ENCODE assay signal across 22 cellular contexts in genomic region chr10:118287076-118287806, GRCh38.
"Had no signal": no experiment of that assay in that cellular context is flagged by ENCODE, and none has a peak within 500 bp of the region (broad histone marks: within the 10 kb centered on the region; RNA-seq: fewer than 3 reads in every experiment).

No MANE protein-coding gene starts in this region.

- H3K27ac Mint-ChIP-seq: mesothelial cell of epicardium; naive B cell; naive thymus-derived CD8-positive, alpha-beta T cell had no signal

- H3K4me3 Mint-ChIP-seq: mesothelial cell of epicardium; naive B cell; naive thymus-derived CD8-positive, alpha-beta T cell had no signal

- H3K4me1 Mint-ChIP-seq: mesothelial cell of epicardium; naive B cell; naive thymus-derived CD8-positive, alpha-beta T cell had no signal

- H3K9me3 ChIP-seq: esophagus squamous epithelium, gastrocnemius medialis, left lung, lower lobe of right lung, mucosa of descending colon had no signal

- ATAC-seq: gastrocnemius medialis; heart right ventricle; left cardiac atrium; left lung; left ventricle myocardium superior; lower lobe of right lung; mucosa of descending colon; naive thymus-derived CD8-positive, alpha-beta T cell had no signal

- H3K36me3 Mint-ChIP-seq: mesothelial cell of epicardium; naive B cell; naive thymus-derived CD8-positive, alpha-beta T cell had no signal

- H3K36me3 ChIP-seq: esophagus squamous epithelium, gastrocnemius medialis, heart right ventricle, left lung, lower lobe of right lung had no signal

- H3K27ac ChIP-seq: coronary artery, dorsolateral prefrontal cortex, esophagus squamous epithelium, gastrocnemius medialis, heart right ventricle, left lung, lower lobe of right lung had no signal

- H3K27me3 ChIP-seq: gastrocnemius medialis had no signal

- H3K4me3 ChIP-seq: coronary artery, dorsolateral prefrontal cortex, esophagus squamous epithelium, gastrocnemius medialis, heart right ventricle, left lung, lower lobe of right lung, mucosa of descending colon had no signal

- H3K9me3 Mint-ChIP-seq: naive thymus-derived CD8-positive, alpha-beta T cell had no signal

- H3K4me1 ChIP-seq: esophagus squamous epithelium, gastrocnemius medialis, heart right ventricle, left lung, lower lobe of right lung had no signal

- DNase-seq: dermis blood vessel endothelial cell; dorsolateral prefrontal cortex; effector CD4-positive, alpha-beta T cell; effector memory CD4-positive, alpha-beta T cell; esophagus squamous epithelium; foreskin fibroblast; foreskin melanocyte; gastrocnemius medialis; glutamatergic neuron; head of caudate nucleus; heart right ventricle; hippocampal formation; left cardiac atrium; left lung; left ventricle myocardium superior; lower lobe of right lung; mesenchymal stem cell; mucosa of descending colon; naive B cell; naive thymus-derived CD8-positive, alpha-beta T cell had no signal
